ENCODE assay signal across 8 cellular contexts in the genomic region with DNA sequence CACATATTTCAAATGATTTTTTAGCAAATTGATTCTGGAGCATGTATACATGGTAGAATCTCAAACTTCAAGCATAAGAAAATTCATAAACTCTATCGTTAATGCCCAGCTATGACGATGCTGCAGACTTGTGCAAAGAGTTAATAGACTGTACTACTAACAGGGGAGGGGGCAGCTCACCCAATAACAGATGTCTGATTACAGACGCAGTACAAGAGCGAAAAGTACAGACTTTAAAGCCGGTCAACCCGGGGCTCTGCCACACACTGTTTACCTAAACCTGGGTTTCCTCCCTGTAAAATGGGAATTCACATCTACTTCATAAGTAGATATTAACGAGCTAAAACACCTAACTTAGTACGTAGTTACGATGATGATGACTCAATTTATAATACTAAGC. TPM values are rescaled to one million over a fixed set of nuclear protein-coding genes. Genes with fewer than 3 reads are reported as not detected.
DNase-seq lines count a peak whose midpoint lies in the region; ATAC-seq and TF ChIP-seq lines count a peak whose summit lies in the region.

No MANE protein-coding gene starts in this region.

- H3K27ac ChIP-seq in KMS-11 (peak overlapping the region; percentile 70; the same call in 1 of the 2 replicates), muscle layer of duodenum (ENCODE audit: low read length) (peak overlapping the region; percentile 86)

- TF ChIP-seq CTCF in AG10803 (conservative IDR thresholded peaks at IDR 0.05; ENCODE audit: low read length) (no peak), KMS-11 (conservative IDR thresholded peaks at IDR 0.05; ENCODE audit: low read depth, low read length) (no peak), cardiac fibroblast (IDR thresholded peaks at IDR 0.05; ENCODE audit: low read depth, low read length) (no peak)

- DNase-seq in AG10803 (ENCODE audit: low read depth) = peak; percentile 0
- DNase-seq in cardiac fibroblast (ENCODE audit: low read depth in 2 of 2) = no peak
- DNase-seq in DMS153 (lab: John Stamatoyannopoulos, UW) = no peak
- DNase-seq in NCI-H2171 (lab: John Stamatoyannopoulos, UW) = no peak
- DNase-seq in posterior vena cava (ENCODE audit: low spot score) = no peak

- H3K4me1 ChIP-seq in KMS-11 (ENCODE audit: low read depth, poor library complexity, severe bottlenecking) (peaks cover 31% of the 10 kb centered on the region), muscle layer of duodenum (ENCODE audit: control insufficient read depth in 1 of 2, insufficient read depth in 2 of 2, low read length in 2 of 2) (peaks cover 20 to 35% of the 10 kb centered on the region in 2 donors)

- H2AFZ ChIP-seq in KMS-11 (ENCODE audit: low read depth) = peak overlapping the region; percentile 67

- H3K4me3 ChIP-seq in AG10803 (ENCODE audit: low read length) = peak overlapping the region; percentile 97
- H3K4me3 ChIP-seq in KMS-11 (IDR thresholded peaks at IDR 0.05; ENCODE audit: insufficient read depth, low read depth, low read length) = no peak overlapping the region
- H3K4me3 ChIP-seq in cardiac fibroblast (replicated peaks in 1 of 2; ENCODE audit: low read depth in 2 of 2, low read length in 2 of 2) = peak overlapping the region; percentile 82 to 97
- peak overlapping the region; percentile 82 to 90 for H3K4me3 ChIP-seq in muscle layer of duodenum (ENCODE audit: low read depth in 1 of 2, low read length in 2 of 2)

- no peaks in the 10 kb centered on the region for H3K9me3 ChIP-seq in muscle layer of duodenum (ENCODE audit: control insufficient read depth in 1 of 2, low read length in 2 of 2)

- H3K79me2 ChIP-seq in KMS-11 (ENCODE audit: insufficient read depth, low read depth) = peaks cover 70% of the 10 kb centered on the region

- H4K20me1 ChIP-seq in KMS-11 (ENCODE audit: insufficient read depth) = no peaks in the 10 kb centered on the region

- intact Hi-C loops in posterior vena cava (cut with DNase I) = no loop called here

- H3K27me3 ChIP-seq in KMS-11 (ENCODE audit: insufficient read depth, low read depth) (no peaks in the 10 kb centered on the region), muscle layer of duodenum (ENCODE audit: low read depth, low read length) (no peaks in the 10 kb centered on the region)

- ATAC-seq in activated CD4-positive, CD25-positive, alpha-beta regulatory T cell treated with anti-CD3 and anti-CD28 coated beads, Interleukin-2, amount 50 U/mL, for 24 hours = no peak

- H3K36me3 ChIP-seq in KMS-11 (ENCODE audit: insufficient read depth) (no peaks in the 10 kb centered on the region), muscle layer of duodenum (ENCODE audit: control insufficient read depth in 1 of 2, insufficient read depth in 2 of 2, low read length in 2 of 2) (no peaks in the 10 kb centered on the region)

- H3K9ac ChIP-seq in KMS-11 = peak overlapping the region; percentile 78; the same call in 1 of the 2 replicates

- peak overlapping the region; percentile 97 for H3K4me2 ChIP-seq in KMS-11

RNA-seq across cellular contexts. Expression of gene TRIM23, which starts 0.7 kb away (rescaled TPM):
- 10 to 100 TPM; 13.8 to 15.1 TPM for total RNA-seq in posterior vena cava

RNA-seq across cellular contexts. Expression of gene SHLD3, which starts 1.3 kb away (rescaled TPM):
- total RNA-seq in posterior vena cava = 1 to 10 TPM; 2.8 to 3.3 TPM

RNA-seq across cellular contexts. Expression of gene TRAPPC13, which starts 1.3 kb away (rescaled TPM):
- total RNA-seq in posterior vena cava = 10 to 100 TPM; 23.6 to 24.0 TPM
